In the genomic region with DNA sequence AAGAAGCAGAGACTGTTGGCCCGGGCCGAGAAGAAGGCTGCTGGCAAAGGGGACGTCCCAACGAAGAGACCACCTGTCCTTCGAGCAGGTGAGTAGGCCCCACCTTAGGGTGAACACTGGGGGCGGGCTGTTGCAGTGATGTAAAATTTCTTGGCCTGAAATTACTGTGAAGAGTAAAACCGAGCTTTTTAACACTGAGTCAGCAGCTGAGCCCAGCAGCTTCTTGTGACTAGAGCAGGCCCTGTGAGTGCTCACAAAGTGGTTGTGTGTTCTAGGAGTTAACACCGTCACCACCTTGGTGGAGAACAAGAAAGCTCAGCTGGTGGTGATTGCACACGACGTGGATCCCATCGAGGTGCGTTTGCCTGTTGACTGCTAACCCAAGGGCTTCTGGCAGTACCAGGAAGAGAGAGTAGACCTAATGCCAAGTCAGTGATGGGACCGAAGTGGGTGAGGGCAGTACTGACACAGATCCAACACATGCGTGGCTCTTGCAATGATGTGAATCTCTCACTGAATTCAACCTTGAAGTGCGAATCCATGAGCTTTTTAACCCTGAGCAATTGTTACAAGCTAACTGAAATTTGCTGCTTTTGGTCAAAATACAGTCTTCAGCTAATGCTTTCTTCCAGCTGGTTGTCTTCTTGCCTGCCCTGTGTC, we compare ENCODE assay signal across 11 cellular contexts. TPM values are rescaled to one million over a fixed set of nuclear protein-coding genes. Genes with fewer than 3 reads are reported as not detected.
DNase-seq lines count a peak whose midpoint lies in the region; ATAC-seq, FAIRE-seq and TF ChIP-seq lines count a peak whose summit lies in the region.
"Had no signal": no experiment of that assay in that cellular context is flagged by ENCODE, and none has a peak within 500 bp of the region (broad histone marks: within the 10 kb centered on the region; RNA-seq: fewer than 3 reads in every experiment).

No MANE protein-coding gene starts in this region.

- peaks cover 66% of the 10 kb centered on the region for H3K4me1 ChIP-seq in BLaER1
- peaks cover 12 to 31% of the 10 kb centered on the region in 2 experiments for H3K4me1 ChIP-seq in HCT116 (ENCODE audit: control insufficient read depth in 1 of 2, insufficient read depth in 2 of 2, low read length in 2 of 2)
- peaks cover 5 to 22% of the 10 kb centered on the region in 2 donors for H3K4me1 ChIP-seq in kidney (ENCODE audit: control insufficient read depth in 1 of 2, insufficient read depth in 1 of 2, low read depth in 1 of 2, low read length in 2 of 2)

- H3K79me2 ChIP-seq in HCT116 (ENCODE audit: insufficient read depth, low read length), result peaks cover 65% of the 10 kb centered on the region

- intact Hi-C loops in HCT116 (cut with micrococcal nuclease) (loop anchor here (10.0 kb wide), 1 partner anchor 645 kb away; a partner anchor contains a TSS), kidney (cut with DNase I) (no loop called here)
- intact Hi-C loops in activated T-helper 2 cell treated with anti-CD3 and anti-CD28 coated beads, Interferon-gamma antibody, Interleukin-2, Interleukin-4, amounts not matched to agents 10 μg/mL and 5 μg/mL and 100 μg/mL, durations not matched to agents 14 hours and 24 hours and 36 hours (cut with micrococcal nuclease), result loop anchor here (5.0 kb wide), 1 partner anchor 67 kb away; a partner anchor contains a TSS

- peak overlapping the region; percentile 97 for H3K4me2 ChIP-seq in BLaER1
- H3K4me2 ChIP-seq in HCT116 (ENCODE audit: low read length), result peak overlapping the region; percentile 98

- DNase-seq in HCT116 (ENCODE audit: low read depth, low spot score) (no peak), kidney (peak; percentile 27), GM20000 (ENCODE audit: low spot score) (no peak), mucosa of gallbladder (ENCODE audit: low spot score) (no peak), 8988T (no peak), HEK293T (ENCODE audit: extremely low spot score) (no peak)
- no peak for DNase-seq in activated T-helper 2 cell treated with anti-CD3 and anti-CD28 coated beads, Interferon-gamma antibody, Interleukin-2, Interleukin-4, amounts not matched to agents 10 μg/mL and 5 μg/mL and 100 μg/mL, durations not matched to agents 14 hours and 24 hours and 36 hours (ENCODE audit: low spot score)
- DNase-seq: upper lobe of left lung had no signal

- RAD21 ChIA-PET in HCT116 (lab: Charles Lee; ENCODE audit: low non-redundant PET in 1 of 2, low total read pairs in 2 of 2, uncharacterized antibody in 2 of 2, unreplicated experiment in 2 of 2), result no interaction called here

- no peaks in the 10 kb centered on the region for H3K9me3 ChIP-seq in BLaER1
- no peaks in the 10 kb centered on the region for H3K9me3 ChIP-seq in HCT116 (ENCODE audit: control insufficient read depth in 1 of 2, insufficient read depth in 1 of 2, low read depth in 1 of 2, low read length in 2 of 2)
- H3K9me3 ChIP-seq in kidney (ENCODE audit: control insufficient read depth in 1 of 2, low read length in 2 of 2), result no peaks in the 10 kb centered on the region
- H3K9me3 ChIP-seq: upper lobe of left lung had no signal

- no peak for FAIRE-seq in kidney (lab: Jason Lieb, UNC)
- FAIRE-seq: G401.6 had no signal

- H3K36me3 Mint-ChIP-seq in activated T-helper 2 cell treated with anti-CD3 and anti-CD28 coated beads, Interferon-gamma antibody, Interleukin-2, Interleukin-4, amounts not matched to agents 10 μg/mL and 5 μg/mL and 100 μg/mL, durations not matched to agents 14 hours and 24 hours and 36 hours (ENCODE audit: low read depth), result peaks cover 74% of the 10 kb centered on the region

- H3K27me3 Mint-ChIP-seq in activated T-helper 2 cell treated with anti-CD3 and anti-CD28 coated beads, Interferon-gamma antibody, Interleukin-2, Interleukin-4, amounts not matched to agents 10 μg/mL and 5 μg/mL and 100 μg/mL, durations not matched to agents 14 hours and 24 hours and 36 hours (ENCODE audit: low read depth), result no peaks in the 10 kb centered on the region

- CTCF ChIA-PET in HCT116 (lab: Charles Lee) (no interaction called here), HEK293T (lab: Yijun Ruan, JAX) (no interaction called here)

- H3K27ac ChIP-seq in BLaER1 (0 out of 2 replicates have a peak overlapping the region, but pooled peaks have one; percentile 1), HCT116 (ENCODE audit: low read depth, low read length) (peak overlapping the region; percentile 96), kidney (ENCODE audit: low read depth in 2 of 2, low read length in 2 of 2) (no peak overlapping the region)

- H2AFZ ChIP-seq in HCT116 (ENCODE audit: low read depth, low read length, poor library complexity, severe bottlenecking), result no peak overlapping the region

- TF ChIP-seq RAD21 in HCT116 (IDR thresholded peaks at IDR 0.05; ENCODE audit: low read depth), result no peak

- H3K9me3 Mint-ChIP-seq in activated T-helper 2 cell treated with anti-CD3 and anti-CD28 coated beads, Interferon-gamma antibody, Interleukin-2, Interleukin-4, amounts not matched to agents 10 μg/mL and 5 μg/mL and 100 μg/mL, durations not matched to agents 14 hours and 24 hours and 36 hours, result no peaks in the 10 kb centered on the region

- peak overlapping the region; percentile 96 for H3K27ac Mint-ChIP-seq in activated T-helper 2 cell treated with anti-CD3 and anti-CD28 coated beads, Interferon-gamma antibody, Interleukin-2, Interleukin-4, amounts not matched to agents 10 μg/mL and 5 μg/mL and 100 μg/mL, durations not matched to agents 14 hours and 24 hours and 36 hours

- no peak for TF ChIP-seq CTCF in HCT116 (IDR thresholded peaks at IDR 0.05 in 2 of 3, conservative IDR thresholded peaks at IDR 0.05 in 1 of 3; ENCODE audit: borderline replicate concordance in 1 of 3, insufficient read depth in 1 of 3, low read depth in 2 of 3, low read length in 2 of 3)
- no peak for TF ChIP-seq CTCF in kidney (IDR thresholded peaks at IDR 0.05; ENCODE audit: borderline replicate concordance, extremely low read depth, insufficient read depth)
- TF ChIP-seq CTCF in GM20000 (IDR thresholded peaks at IDR 0.05; ENCODE audit: extremely low read depth, missing control alignments), result no peak

- TF ChIP-seq POLR2A in HCT116 (IDR thresholded peaks at IDR 0.05; ENCODE audit: borderline replicate concordance, extremely low read depth, insufficient read depth, insufficient read length), result no peak

- H3K4me3 ChIP-seq in BLaER1, result peak overlapping the region; percentile 98
- peak overlapping the region in 1 of 2 experiments; percentile 100; a peak in 3 of 4 replicates for H3K4me3 ChIP-seq in HCT116 (replicated peaks in 1 of 2; ENCODE audit: low read depth in 1 of 2, low read length in 2 of 2)
- H3K4me3 ChIP-seq in kidney (ENCODE audit: low read length in 2 of 2), result no peak overlapping the region

- H3K27me3 ChIP-seq in BLaER1 (no peaks in the 10 kb centered on the region), HCT116 (ENCODE audit: insufficient read depth, low read length) (no peaks in the 10 kb centered on the region)
- H3K27me3 ChIP-seq: upper lobe of left lung had no signal

- H4K20me1 ChIP-seq in BLaER1 (peaks cover 85% of the 10 kb centered on the region), HCT116 (ENCODE audit: insufficient read depth) (peaks cover 10% of the 10 kb centered on the region; the same call in 1 of the 2 replicates)

- H3K4me3 Mint-ChIP-seq in activated T-helper 2 cell treated with anti-CD3 and anti-CD28 coated beads, Interferon-gamma antibody, Interleukin-2, Interleukin-4, amounts not matched to agents 10 μg/mL and 5 μg/mL and 100 μg/mL, durations not matched to agents 14 hours and 24 hours and 36 hours (ENCODE audit: low read depth), result peak overlapping the region; percentile 98

- H3K4me1 Mint-ChIP-seq in activated T-helper 2 cell treated with anti-CD3 and anti-CD28 coated beads, Interferon-gamma antibody, Interleukin-2, Interleukin-4, amounts not matched to agents 10 μg/mL and 5 μg/mL and 100 μg/mL, durations not matched to agents 14 hours and 24 hours and 36 hours (ENCODE audit: low read depth), result peaks cover 38% of the 10 kb centered on the region

- H3K36me3 ChIP-seq in BLaER1, result peaks cover 64% of the 10 kb centered on the region
- peaks cover 36 to 58% of the 10 kb centered on the region in 2 experiments for H3K36me3 ChIP-seq in HCT116 (ENCODE audit: control insufficient read depth in 1 of 2, insufficient read depth in 2 of 2, low read length in 2 of 2)
- H3K36me3 ChIP-seq in kidney (ENCODE audit: control insufficient read depth in 1 of 2, insufficient read depth in 2 of 2, low read length in 2 of 2), result peaks cover 29 to 41% of the 10 kb centered on the region in 2 donors

- no peak for ATAC-seq in HCT116
- ATAC-seq: Right ventricle myocardium inferior had no signal

- H3K9me2 ChIP-seq in HCT116 (ENCODE audit: insufficient read depth), result no peaks in the 10 kb centered on the region

- peak overlapping the region; percentile 100 for H3K9ac ChIP-seq in BLaER1
- H3K9ac ChIP-seq in HCT116 (ENCODE audit: low read length), result peak overlapping the region; percentile 100; the same call in 1 of the 2 replicates
- no peak overlapping the region for H3K9ac ChIP-seq in kidney (ENCODE audit: low read length in 2 of 2)

- POLR2A ChIA-PET in HCT116 (lab: Charles Lee), result interaction anchor here (0.6 to 1.6 kb wide), 3 partner anchors 10 to 216 kb away, joined by 3 to 4 read pairs (median 3); no protein-coding TSS in a partner anchor
- POLR2A ChIA-PET in HEK293T (lab: Yijun Ruan, JAX), result interaction anchor here (1.0 to 2.8 kb wide), 4 partner anchors 8 to 27 kb away, joined by 3 to 13 read pairs (median 6); a partner anchor contains a TSS

- BruUV-seq in HCT116 (replicated peaks; lab: Mats Ljungman, UMichigan), result no TSS peak

RNA-seq across cellular contexts. Expression of a gene that starts 2.1 kb away (rescaled TPM):
- total RNA-seq in HCT116 (2021; ENCODE audit: unreplicated experiment), result 2,837 TPM
- 3,464 and 3,677 TPM in 2 replicates for polyA plus RNA-seq in HCT116 (2012)
- total RNA-seq in activated T-helper 2 cell treated with anti-CD3 and anti-CD28 coated beads, Interferon-gamma antibody, Interleukin-2, Interleukin-4, amounts not matched to agents 10 μg/mL and 5 μg/mL and 100 μg/mL, durations not matched to agents 14 hours and 24 hours and 36 hours, result 2,586 and 2,588 TPM in 2 replicates
- total RNA-seq in kidney, result 1,502 TPM
- polyA plus RNA-seq in kidney (ENCODE audit: insufficient read depth, low read depth, low replicate concordance), result 2,097 TPM
- 1,477 TPM for total RNA-seq in mucosa of gallbladder

RNA-seq across cellular contexts. Expression of a gene that starts 2.2 kb away (rescaled TPM):
- total RNA-seq in HCT116 (2021; ENCODE audit: unreplicated experiment) (18.6 TPM), kidney (32.7 TPM), mucosa of gallbladder (28.7 TPM)
- 12.2 and 16.5 TPM in 2 replicates for polyA plus RNA-seq in HCT116 (2012)
- total RNA-seq in activated T-helper 2 cell treated with anti-CD3 and anti-CD28 coated beads, Interferon-gamma antibody, Interleukin-2, Interleukin-4, amounts not matched to agents 10 μg/mL and 5 μg/mL and 100 μg/mL, durations not matched to agents 14 hours and 24 hours and 36 hours, result 35.2 and 36.4 TPM in 2 replicates
- 24.6 TPM for polyA plus RNA-seq in kidney (ENCODE audit: insufficient read depth, low read depth, low replicate concordance)

RNA-seq across cellular contexts. Expression of a gene that starts 6.2 kb away (rescaled TPM):
- total RNA-seq in HCT116 (2021; ENCODE audit: unreplicated experiment) (71.7 TPM), kidney (45.0 TPM), mucosa of gallbladder (53.5 TPM)
- polyA plus RNA-seq in HCT116 (2012), result 66.9 and 70.3 TPM in 2 replicates
- total RNA-seq in activated T-helper 2 cell treated with anti-CD3 and anti-CD28 coated beads, Interferon-gamma antibody, Interleukin-2, Interleukin-4, amounts not matched to agents 10 μg/mL and 5 μg/mL and 100 μg/mL, durations not matched to agents 14 hours and 24 hours and 36 hours, result 32.4 and 33.0 TPM in 2 replicates
- 165 TPM for polyA plus RNA-seq in kidney (ENCODE audit: insufficient read depth, low read depth, low replicate concordance)

RNA-seq across cellular contexts. Expression of a gene that starts 6.3 kb away (rescaled TPM):
- total RNA-seq in HCT116 (2021; ENCODE audit: unreplicated experiment) (27.8 TPM), kidney (23.5 TPM), mucosa of gallbladder (19.5 TPM)
- polyA plus RNA-seq in HCT116 (2012), result 32.2 and 37.2 TPM in 2 replicates
- total RNA-seq in activated T-helper 2 cell treated with anti-CD3 and anti-CD28 coated beads, Interferon-gamma antibody, Interleukin-2, Interleukin-4, amounts not matched to agents 10 μg/mL and 5 μg/mL and 100 μg/mL, durations not matched to agents 14 hours and 24 hours and 36 hours, result 16.9 and 22.1 TPM in 2 replicates
- 61.2 TPM for polyA plus RNA-seq in kidney (ENCODE audit: insufficient read depth, low read depth, low replicate concordance)

RNA-seq across cellular contexts. Expression of a gene that starts 14.1 kb away (rescaled TPM):
- total RNA-seq in HCT116 (2021; ENCODE audit: unreplicated experiment) (30.1 TPM), kidney (17.3 TPM), mucosa of gallbladder (25.2 TPM)
- 18.8 and 19.3 TPM in 2 replicates for polyA plus RNA-seq in HCT116 (2012)
- total RNA-seq in activated T-helper 2 cell treated with anti-CD3 and anti-CD28 coated beads, Interferon-gamma antibody, Interleukin-2, Interleukin-4, amounts not matched to agents 10 μg/mL and 5 μg/mL and 100 μg/mL, durations not matched to agents 14 hours and 24 hours and 36 hours, result 23.0 and 24.4 TPM in 2 replicates
- polyA plus RNA-seq in kidney (ENCODE audit: insufficient read depth, low read depth, low replicate concordance), result 16.8 TPM

Comparison
In these comparisons a context has a peak if more than half of its experiments do, and no peak if none do; other contexts are left out.
1. H3K27ac ChIP-seq: peak in BLaER1 (single experiment) and HCT116 (single experiment); none in kidney (0 of 2).
2. H3K9ac ChIP-seq: peak in BLaER1 (single experiment) and HCT116 (single experiment); none in kidney (0 of 2).